In genomic region chr12:76024942-76025600, GRCh38 we compare ENCODE assay signal across 10 cellular contexts. TPM values are rescaled to one million over a fixed set of nuclear protein-coding genes. Genes with fewer than 3 reads are reported as not detected.
DNase-seq lines count a peak whose midpoint lies in the region; ATAC-seq and FAIRE-seq lines count a peak whose summit lies in the region.
"Had no signal": no experiment of that assay in that cellular context is flagged by ENCODE, and none has a peak within 500 bp of the region (broad histone marks: within the 10 kb centered on the region; RNA-seq: fewer than 3 reads in every experiment).

No MANE protein-coding gene starts in this region.

- no peaks in the 10 kb centered on the region for H3K9me3 Mint-ChIP-seq in stimulated activated naive CD8-positive, alpha-beta T cell treated with anti-CD3 and anti-CD28 coated beads, Interleukin-15, Interleukin-2, amounts not matched to agents 100 ng/mL and 50 ng/mL, for 24 hours
- H3K9me3 Mint-ChIP-seq in stimulated activated naive CD8-positive, alpha-beta T cell treated with anti-CD3 and anti-CD28 coated beads, Interleukin-15, amount 100 ng/mL, for 72 hours = no peaks in the 10 kb centered on the region
- H3K9me3 Mint-ChIP-seq: CD8-positive, alpha-beta memory T cell had no signal

- peaks cover 67% of the 10 kb centered on the region for H3K4me1 Mint-ChIP-seq in stimulated activated naive CD8-positive, alpha-beta T cell treated with anti-CD3 and anti-CD28 coated beads, Interleukin-15, Interleukin-2, amounts not matched to agents 100 ng/mL and 50 ng/mL, for 24 hours (ENCODE audit: low read depth)
- peaks cover 54% of the 10 kb centered on the region for H3K4me1 Mint-ChIP-seq in stimulated activated naive CD8-positive, alpha-beta T cell treated with anti-CD3 and anti-CD28 coated beads, Interleukin-15, amount 100 ng/mL, for 72 hours

- H3K4me3 Mint-ChIP-seq in stimulated activated naive CD8-positive, alpha-beta T cell treated with anti-CD3 and anti-CD28 coated beads, Interleukin-15, Interleukin-2, amounts not matched to agents 100 ng/mL and 50 ng/mL, for 24 hours = peak overlapping the region; percentile 74
- H3K4me3 Mint-ChIP-seq in stimulated activated naive CD8-positive, alpha-beta T cell treated with anti-CD3 and anti-CD28 coated beads, Interleukin-15, amount 100 ng/mL, for 72 hours = no peak overlapping the region

- no peak for DNase-seq in stimulated activated naive CD8-positive, alpha-beta T cell treated with anti-CD3 and anti-CD28 coated beads, Interleukin-15, amount 100 ng/mL, for 72 hours
- DNase-seq in RKO (ENCODE audit: low spot score) (peak; percentile 92), dermis blood vessel endothelial cell (peak; percentile 70), urothelium cell line (ENCODE audit: low spot score) (peak; percentile 23), NCI-H524 (lab: John Stamatoyannopoulos, UW) (no peak), SHP77 treated with DMSO at 0.1 percent for 48 hours (lab: John Stamatoyannopoulos, UW) (no peak)
- DNase-seq: CD8-positive, alpha-beta memory T cell; NCI-H2081 had no signal

- no peak for FAIRE-seq in urothelium cell line (lab: Jason Lieb, UNC)

- peak overlapping the region; percentile 41 for H3K27ac Mint-ChIP-seq in stimulated activated naive CD8-positive, alpha-beta T cell treated with anti-CD3 and anti-CD28 coated beads, Interleukin-15, Interleukin-2, amounts not matched to agents 100 ng/mL and 50 ng/mL, for 24 hours
- no peak overlapping the region for H3K27ac Mint-ChIP-seq in stimulated activated naive CD8-positive, alpha-beta T cell treated with anti-CD3 and anti-CD28 coated beads, Interleukin-15, amount 100 ng/mL, for 72 hours

- H3K27me3 Mint-ChIP-seq in stimulated activated naive CD8-positive, alpha-beta T cell treated with anti-CD3 and anti-CD28 coated beads, Interleukin-15, Interleukin-2, amounts not matched to agents 100 ng/mL and 50 ng/mL, for 24 hours = no peaks in the 10 kb centered on the region
- H3K27me3 Mint-ChIP-seq in stimulated activated naive CD8-positive, alpha-beta T cell treated with anti-CD3 and anti-CD28 coated beads, Interleukin-15, amount 100 ng/mL, for 72 hours = no peaks in the 10 kb centered on the region
- H3K27me3 Mint-ChIP-seq: CD8-positive, alpha-beta memory T cell had no signal

- H3K36me3 Mint-ChIP-seq in stimulated activated naive CD8-positive, alpha-beta T cell treated with anti-CD3 and anti-CD28 coated beads, Interleukin-15, Interleukin-2, amounts not matched to agents 100 ng/mL and 50 ng/mL, for 24 hours (ENCODE audit: low read depth) = peaks cover 39% of the 10 kb centered on the region

- no peak for ATAC-seq in stimulated activated naive CD8-positive, alpha-beta T cell treated with anti-CD3 and anti-CD28 coated beads, Interleukin-15, amount 100 ng/mL, for 72 hours
- no peak for ATAC-seq in GM19395 (IDR thresholded peaks at IDR 0.05; ENCODE audit: unreplicated experiment)

RNA-seq across cellular contexts. Expression of gene PHLDA1, which starts 6.5 kb away (rescaled TPM):
- 23.5 and 26.5 TPM in 2 replicates for total RNA-seq in dermis blood vessel endothelial cell

RNA-seq across cellular contexts. Expression of gene NAP1L1, which starts 59.4 kb away (rescaled TPM):
- total RNA-seq in dermis blood vessel endothelial cell = 253 and 400 TPM in 2 replicates

Comparison
In these comparisons a context has a peak if more than half of its experiments do, and no peak if none do; other contexts are left out.
1. DNase-seq: peak in RKO (single experiment), dermis blood vessel endothelial cell (single experiment) and urothelium cell line (single experiment); none in stimulated activated naive CD8-positive, alpha-beta T cell treated with anti-CD3 and anti-CD28 coated beads, Interleukin-15, amount 100 ng/mL, for 72 hours (0 of 2), NCI-H524 (0 of 2) and SHP77 treated with DMSO at 0.1 percent for 48 hours (single experiment).